ENCODE assay signal across 2 cellular contexts in the genomic region with DNA sequence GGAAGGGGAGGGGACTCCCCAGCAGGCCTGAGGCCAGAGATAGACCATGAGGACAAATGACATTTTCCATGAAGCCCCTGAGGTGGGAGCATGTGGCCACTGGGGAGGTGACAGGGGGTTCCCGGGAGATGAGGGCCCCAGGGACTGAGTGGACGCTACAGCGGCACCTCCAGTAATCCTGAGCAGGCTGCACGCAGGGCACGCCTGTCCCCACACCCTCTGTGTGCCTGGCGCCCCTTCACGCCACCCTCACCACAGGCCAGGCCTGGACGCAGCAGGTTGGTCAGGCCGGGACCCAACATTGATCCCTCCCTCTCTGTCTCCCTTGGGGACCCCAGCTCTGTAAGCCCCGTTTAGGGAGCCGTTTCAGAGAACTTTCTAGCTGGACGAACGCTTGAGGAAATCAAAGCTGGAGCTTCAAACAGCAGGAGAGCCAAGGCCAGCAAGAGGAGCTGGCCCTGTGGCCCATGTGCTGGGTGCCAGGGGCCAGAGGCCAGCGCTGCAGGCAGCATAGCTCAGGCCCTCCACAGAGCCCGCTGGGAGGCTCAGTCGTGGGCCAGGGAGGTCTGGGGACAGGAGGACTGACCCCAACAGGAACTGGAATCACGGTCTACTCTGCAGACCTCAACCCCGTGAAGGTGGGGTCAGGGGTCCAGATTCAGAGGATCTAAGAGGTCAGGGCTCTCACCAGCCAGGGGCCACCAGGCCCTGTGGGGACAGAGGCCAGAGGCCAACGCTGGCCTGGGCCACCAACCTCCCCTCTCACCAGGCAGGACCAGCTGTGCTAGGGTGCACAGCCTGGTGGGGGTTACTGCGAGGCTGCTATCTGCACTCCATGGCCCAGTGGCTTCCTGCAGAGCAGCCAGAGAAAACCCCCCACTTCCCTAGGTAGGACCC.
TF ChIP-seq lines count a peak whose summit lies in the region.

No MANE protein-coding gene starts in this region.

TF ChIP-seq in SK-N-SH, 30 proteins besides CTCF, POLR2A, EP300 and RAD21:
- TF ChIP-seq POLR2AphosphoS5 (IDR thresholded peaks at IDR 0.05; ENCODE audit: low read depth, low read length) (no peak), MXI1 (IDR thresholded peaks at IDR 0.05; ENCODE audit: low read depth, low read length) (no peak), ZBTB33 (IDR thresholded peaks at IDR 0.05; ENCODE audit: borderline replicate concordance, low read depth) (no peak), ELF1 (IDR thresholded peaks at IDR 0.05) (no peak), REST (IDR thresholded peaks at IDR 0.05; ENCODE audit: low read depth, low read length) (no peak), USF2 (IDR thresholded peaks at IDR 0.05; ENCODE audit: borderline replicate concordance, low read depth, low read length) (no peak), NRF1 (IDR thresholded peaks at IDR 0.05; ENCODE audit: low read depth, low read length) (no peak), IRF3 (IDR thresholded peaks at IDR 0.05; ENCODE audit: low read depth, low read length) (no peak), TAF1 (IDR thresholded peaks at IDR 0.05; ENCODE audit: borderline replicate concordance, low read depth, low read length) (no peak), JUND (IDR thresholded peaks at IDR 0.05) (no peak), EZH2phosphoT487 (IDR thresholded peaks at IDR 0.05; ENCODE audit: borderline replicate concordance, low read depth) (no peak), USF1 (IDR thresholded peaks at IDR 0.05; ENCODE audit: borderline replicate concordance, low read depth) (no peak)

TF ChIP-seq in SK-N-SH treated with all-trans-retinoic acid at 6 μM for 48 hours, 23 proteins besides CTCF, POLR2A, EP300 and RAD21:
- TF ChIP-seq GLIS3 (CRISPR knock-in tag; IDR thresholded peaks at IDR 0.05) (no peak), SNAI2 (CRISPR knock-in tag; IDR thresholded peaks at IDR 0.05) (no peak), CSRNP3 (CRISPR knock-in tag; IDR thresholded peaks at IDR 0.05) (no peak), TCF4 (CRISPR knock-in tag; IDR thresholded peaks at IDR 0.05; ENCODE audit: borderline replicate concordance) (no peak), ZFP3 (CRISPR knock-in tag; IDR thresholded peaks at IDR 0.05) (no peak), RARB (CRISPR knock-in tag; IDR thresholded peaks at IDR 0.05) (no peak), BACH2 (CRISPR knock-in tag; IDR thresholded peaks at IDR 0.05; ENCODE audit: borderline replicate concordance) (no peak), ZNF8 (CRISPR knock-in tag; IDR thresholded peaks at IDR 0.05) (no peak), PATZ1 (CRISPR knock-in tag; IDR thresholded peaks at IDR 0.05; ENCODE audit: borderline replicate concordance) (no peak), ZC3H10 (CRISPR knock-in tag; IDR thresholded peaks at IDR 0.05) (no peak)
